8 cellular contexts compared by ENCODE assay signal in the genomic region with DNA sequence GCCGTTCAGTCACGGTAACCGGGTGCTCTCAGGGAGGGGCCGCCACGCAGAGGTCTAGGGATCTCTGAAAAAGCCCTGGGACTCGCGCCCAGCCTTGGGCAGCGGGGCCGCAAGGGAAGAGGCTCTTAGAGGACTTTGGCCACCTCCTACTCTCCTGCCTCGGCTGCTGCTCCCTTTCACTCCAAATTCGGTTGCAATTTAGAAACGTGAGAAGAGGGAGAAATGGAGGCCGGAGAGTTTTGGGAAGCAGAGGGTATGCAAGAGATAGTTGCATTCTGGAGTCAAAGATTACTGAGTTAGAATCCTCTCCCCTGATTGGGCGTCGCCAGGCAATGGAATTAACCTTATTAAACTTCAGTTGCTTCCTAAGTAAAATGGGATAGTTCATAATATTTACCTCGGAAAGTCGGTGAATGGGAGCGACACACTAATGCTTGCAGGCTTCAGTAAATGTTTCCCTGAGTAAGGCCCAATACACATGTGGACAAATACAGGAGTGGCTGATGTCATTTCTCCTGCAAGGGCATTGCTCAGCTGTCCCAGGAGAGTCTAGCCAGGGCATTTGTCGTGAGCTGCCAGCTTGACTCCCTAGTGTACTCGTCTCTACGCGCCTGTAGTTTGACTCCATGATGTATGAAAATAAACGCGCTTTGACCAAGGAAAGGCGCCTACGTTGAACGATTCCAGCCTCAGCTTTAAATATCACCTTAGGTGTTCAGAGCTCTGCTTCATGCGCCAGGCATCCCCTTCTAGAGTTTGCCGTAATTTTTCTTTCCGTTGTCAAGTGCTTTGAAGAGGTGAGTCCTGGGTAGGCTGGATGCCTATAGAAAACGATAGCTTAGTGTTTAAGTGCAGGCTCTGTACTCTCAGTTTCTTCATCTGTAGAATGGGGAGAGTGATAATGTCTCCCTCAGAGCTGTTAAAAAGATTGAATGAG. TPM values are rescaled to one million over a fixed set of nuclear protein-coding genes. Genes with fewer than 3 reads are reported as not detected.
A peak's percentile ranks its signal among the peaks of the same experiment; 100 is the strongest.
DNase-seq lines count a peak whose midpoint lies in the region; ATAC-seq and TF ChIP-seq lines count a peak whose summit lies in the region.

No MANE protein-coding gene starts in this region.

- intact Hi-C loops in HCT116 (cut with micrococcal nuclease), result no loop called here

- TF ChIP-seq POLR2A in HCT116 (IDR thresholded peaks at IDR 0.05; ENCODE audit: borderline replicate concordance, extremely low read depth, insufficient read depth, insufficient read length), result no peak

- peak overlapping the region; percentile 90 to 95 for H3K4me3 ChIP-seq in HCT116 (replicated peaks in 1 of 2; ENCODE audit: low read depth in 1 of 2, low read length in 2 of 2)
- peak overlapping the region; percentile 90 for H3K4me3 ChIP-seq in fibroblast of mammary gland (ENCODE audit: control insufficient read depth, low read depth, low read length)

- peak; percentile 15 for DNase-seq in stimulated activated CD4-positive, alpha-beta T cell treated with anti-CD3 and anti-CD28 coated beads, Interleukin-4, amount 100 ng/mL, for 24 hours
- DNase-seq in stimulated activated CD4-positive, alpha-beta T cell treated with anti-CD3 and anti-CD28 coated beads, Interleukin-1b, Interleukin-23, amount 100 ng/mL, for 48 hours, result no peak
- DNase-seq in HCT116 (ENCODE audit: low read depth, low spot score) (peak; percentile 2), LoVo (ENCODE audit: low spot score) (peak; percentile 27), fibroblast of mammary gland (ENCODE audit: low read depth) (peak; percentile 46), cerebellar nuclear complex (lab: John Stamatoyannopoulos, UW) (no peak)
- DNase-seq in activated CD4-positive, alpha-beta T cell treated with anti-CD3 and anti-CD28 coated beads, Interleukin-2, amount 50 U/mL, for 1 hour, result peak; percentile 4

- no peaks in the 10 kb centered on the region; the same call in 1 of the 2 replicates for H4K20me1 ChIP-seq in HCT116 (ENCODE audit: insufficient read depth)

- H3K36me3 ChIP-seq in HCT116 (ENCODE audit: control insufficient read depth in 1 of 2, insufficient read depth in 2 of 2, low read length in 2 of 2), result peaks cover 18 to 23% of the 10 kb centered on the region in 2 experiments; a peak in 2 of 4 replicates

- peaks cover 37% of the 10 kb centered on the region for H3K4me1 Mint-ChIP-seq in nephron

- H3K4me3 Mint-ChIP-seq in nephron, result peak overlapping the region; percentile 94 to 95 (median 94)

- TF ChIP-seq CTCF in HCT116 (IDR thresholded peaks at IDR 0.05 in 2 of 3, conservative IDR thresholded peaks at IDR 0.05 in 1 of 3; ENCODE audit: borderline replicate concordance in 1 of 3, insufficient read depth in 1 of 3, low read depth in 2 of 3, low read length in 2 of 3) (no peak), fibroblast of mammary gland (conservative IDR thresholded peaks at IDR 0.05; ENCODE audit: control insufficient read depth, insufficient read depth, low read depth, low read length) (no peak), nephron (IDR thresholded peaks at IDR 0.05; ENCODE audit: unreplicated experiment in 3 of 3) (no peak)

- CTCF ChIA-PET in HCT116 (lab: Charles Lee), result interaction anchor here (1.0 kb wide), 1 partner anchor 250 kb away, joined by 4 read pairs; no protein-coding TSS in a partner anchor

- POLR2A ChIA-PET in HCT116 (lab: Charles Lee), result interaction anchor here (0.9 to 1.0 kb wide), 4 partner anchors 8 to 250 kb away, joined by 3 to 4 read pairs (median 4); partner anchors contain the start of gene MT1E

- peaks cover 15 to 23% of the 10 kb centered on the region in 2 experiments for H3K4me1 ChIP-seq in HCT116 (ENCODE audit: control insufficient read depth in 1 of 2, insufficient read depth in 2 of 2, low read length in 2 of 2)

- BruUV-seq in HCT116 (replicated peaks; lab: Mats Ljungman, UMichigan), result TSS peak; percentile 64

- peaks cover 68% of the 10 kb centered on the region for H3K79me2 ChIP-seq in HCT116 (ENCODE audit: insufficient read depth, low read length)

- RAD21 ChIA-PET in HCT116 (lab: Charles Lee; ENCODE audit: low non-redundant PET in 1 of 2, low total read pairs in 2 of 2, uncharacterized antibody in 2 of 2, unreplicated experiment in 2 of 2), result no interaction called here

- H3K27ac ChIP-seq in HCT116 (ENCODE audit: low read depth, low read length), result peak overlapping the region; percentile 59

- H3K9me3 Mint-ChIP-seq in nephron, result no peaks in the 10 kb centered on the region

- H3K36me3 Mint-ChIP-seq in nephron (ENCODE audit: low read depth), result peaks cover 28% of the 10 kb centered on the region

- peak overlapping the region; percentile 80 to 94 (median 93) for H3K27ac Mint-ChIP-seq in nephron

- no peaks in the 10 kb centered on the region for H3K27me3 ChIP-seq in HCT116 (ENCODE audit: insufficient read depth, low read length)

- H3K9me3 ChIP-seq in HCT116 (ENCODE audit: control insufficient read depth in 1 of 2, insufficient read depth in 1 of 2, low read depth in 1 of 2, low read length in 2 of 2), result no peaks in the 10 kb centered on the region

- peak overlapping the region; percentile 98 for H3K4me2 ChIP-seq in HCT116 (ENCODE audit: low read length)

- ATAC-seq in HCT116, result peak; percentile 59

- peak overlapping the region; percentile 76 for H3K9ac ChIP-seq in HCT116 (ENCODE audit: low read length)

- H3K9me2 ChIP-seq in HCT116 (ENCODE audit: insufficient read depth), result no peaks in the 10 kb centered on the region

- no peak for TF ChIP-seq RAD21 in HCT116 (IDR thresholded peaks at IDR 0.05; ENCODE audit: low read depth)

- no peaks in the 10 kb centered on the region for H3K27me3 Mint-ChIP-seq in nephron (ENCODE audit: low read depth)

- no peak overlapping the region for H2AFZ ChIP-seq in HCT116 (ENCODE audit: low read depth, low read length, poor library complexity, severe bottlenecking)

TF ChIP-seq in HCT116, 20 proteins besides CTCF, POLR2A, EP300 and RAD21:
- TF ChIP-seq ZBTB33 (IDR thresholded peaks at IDR 0.05; ENCODE audit: extremely low read depth, insufficient replicate concordance, low read length) (no peak), SP1 (IDR thresholded peaks at IDR 0.05; ENCODE audit: low read depth) (no peak), CBX3 (IDR thresholded peaks at IDR 0.05; ENCODE audit: low read depth) (no peak), ZFX (IDR thresholded peaks at IDR 0.05) (peak; percentile 54; the same call in 1 of the 2 replicates), SIN3A (IDR thresholded peaks at IDR 0.05; ENCODE audit: low read depth) (peak; percentile 7; the same call in 1 of the 2 replicates), EZH2phosphoT487 (IDR thresholded peaks at IDR 0.05; ENCODE audit: borderline replicate concordance) (no peak), TCF7L2 (IDR thresholded peaks at IDR 0.05; ENCODE audit: borderline replicate concordance, extremely low read depth, insufficient read depth, insufficient read length) (no peak)
- TF ChIP-seq, protein P1, sequence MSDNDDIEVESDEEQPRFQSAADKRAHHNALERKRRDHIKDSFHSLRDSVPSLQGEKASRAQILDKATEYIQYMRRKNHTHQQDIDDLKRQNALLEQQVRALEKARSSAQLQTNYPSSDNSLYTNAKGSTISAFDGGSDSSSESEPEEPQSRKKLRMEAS (IDR thresholded peaks at IDR 0.05), result 0 out of 2 replicates have a peak, but pooled peaks have one; percentile 13

RNA-seq across cellular contexts. Expression of gene OGFOD1, which starts 0.7 kb away (rescaled TPM):
- 51.6 TPM for total RNA-seq in HCT116 (2021; ENCODE audit: unreplicated experiment)
- 17.8 and 25.4 TPM in 2 replicates for polyA plus RNA-seq in HCT116 (2012)

RNA-seq across cellular contexts. Expression of gene NUDT21, which starts 0.9 kb away (rescaled TPM):
- total RNA-seq in HCT116 (2021; ENCODE audit: unreplicated experiment), result 218 TPM
- 125 and 161 TPM in 2 replicates for polyA plus RNA-seq in HCT116 (2012)

RNA-seq across cellular contexts. Expression of gene AMFR, which starts 26.7 kb away (rescaled TPM):
- 66.3 TPM for total RNA-seq in HCT116 (2021; ENCODE audit: unreplicated experiment)
- 86.3 and 89.3 TPM in 2 replicates for polyA plus RNA-seq in HCT116 (2012)

Comparison
In these comparisons a context has a peak if more than half of its experiments do, and no peak if none do; other contexts are left out.
1. DNase-seq: peak in stimulated activated CD4-positive, alpha-beta T cell treated with anti-CD3 and anti-CD28 coated beads, Interleukin-4, amount 100 ng/mL, for 24 hours (single experiment), HCT116 (single experiment), LoVo (single experiment), activated CD4-positive, alpha-beta T cell treated with anti-CD3 and anti-CD28 coated beads, Interleukin-2, amount 50 U/mL, for 1 hour (single experiment) and fibroblast of mammary gland (single experiment); none in stimulated activated CD4-positive, alpha-beta T cell treated with anti-CD3 and anti-CD28 coated beads, Interleukin-1b, Interleukin-23, amount 100 ng/mL, for 48 hours (single experiment) and cerebellar nuclear complex (0 of 2).